In genomic region chr18:70709720-70710119, GRCh38 we compare ENCODE assay signal across 21 cellular contexts.
DNase-seq lines count a peak whose midpoint lies in the region; ATAC-seq and TF ChIP-seq lines count a peak whose summit lies in the region.
"Had no signal": no experiment of that assay in that cellular context is flagged by ENCODE, and none has a peak within 500 bp of the region (broad histone marks: within the 10 kb centered on the region; RNA-seq: fewer than 3 reads in every experiment).

No MANE protein-coding gene starts in this region.

- no peaks in the 10 kb centered on the region for H3K36me3 Mint-ChIP-seq in activated CD4-positive, alpha-beta T cell treated with anti-CD3 and anti-CD28 coated beads for 36 hours (ENCODE audit: low read depth)
- H3K36me3 Mint-ChIP-seq in CD4-positive, alpha-beta T cell (ENCODE audit: low read depth): peaks cover 10% of the 10 kb centered on the region
- peaks cover 6% of the 10 kb centered on the region for H3K36me3 Mint-ChIP-seq in T-cell
- no peaks in the 10 kb centered on the region for H3K36me3 Mint-ChIP-seq in stimulated activated naive B cell treated with anti-CD40 and anti-IgM and Interleukin-4, amounts not matched to agents 10 μg/mL and 1 μg/mL and 100 μg/mL, for 72 hours
- H3K36me3 Mint-ChIP-seq: CD4-positive, alpha-beta memory T cell had no signal

- no peaks in the 10 kb centered on the region for H3K9me3 ChIP-seq in CD4-positive, alpha-beta T cell (ENCODE audit: control insufficient read depth, low read length)
- H3K9me3 ChIP-seq: A549, HAP-1 had no signal

- CTCF ChIA-PET in activated CD4-positive, alpha-beta T cell treated with anti-CD3 and anti-CD28 coated beads for 36 hours (lab: Charles Lee): interaction anchor here (0.6 kb wide), 1 partner anchor 486 kb away, joined by 3 read pairs; no protein-coding TSS in a partner anchor
- CTCF ChIA-PET in CD4-positive, alpha-beta T cell (lab: Charles Lee): no interaction called here
- CTCF ChIA-PET in T-cell (lab: Charles Lee): no interaction called here

- intact Hi-C loops in activated CD4-positive, alpha-beta T cell treated with anti-CD3 and anti-CD28 coated beads for 36 hours (cut with DNase I, micrococcal nuclease): no loop called here
- intact Hi-C loops in CD4-positive, alpha-beta T cell (cut with DNase I, micrococcal nuclease): loop anchor here in 1 of 2 experiments (5.0 kb wide), 1 partner anchor 77 kb away; no protein-coding TSS in a partner anchor

- H3K4me3 Mint-ChIP-seq in activated CD4-positive, alpha-beta T cell treated with anti-CD3 and anti-CD28 coated beads for 36 hours: no peak overlapping the region
- H3K4me3 Mint-ChIP-seq in CD4-positive, alpha-beta T cell: no peak overlapping the region
- H3K4me3 Mint-ChIP-seq in T-cell: no peak overlapping the region
- H3K4me3 Mint-ChIP-seq in stimulated activated naive B cell treated with anti-CD40 and anti-IgM and Interleukin-4, amounts not matched to agents 10 μg/mL and 1 μg/mL and 100 μg/mL, for 72 hours: no peak overlapping the region
- H3K4me3 Mint-ChIP-seq: CD4-positive, alpha-beta memory T cell had no signal

- no peak for ATAC-seq in activated CD4-positive, alpha-beta T cell treated with anti-CD3 and anti-CD28 coated beads for 36 hours
- peak; percentile 44 for ATAC-seq in CD4-positive, alpha-beta T cell (ENCODE audit: poor library complexity)
- peak in 2 of 4 experiments; percentile 23 to 38 for ATAC-seq in T-cell (replicated peaks in 1 of 4)
- ATAC-seq in stimulated activated naive B cell treated with anti-CD40 and anti-IgM and Interleukin-4, amounts not matched to agents 10 μg/mL and 1 μg/mL and 100 μg/mL, for 72 hours (replicated peaks): peak; percentile 47 to 67
- ATAC-seq: A549, GM12878 had no signal

- TF ChIP-seq CTCF in CD4-positive, alpha-beta T cell (IDR thresholded peaks at IDR 0.05): no peak

- no peaks in the 10 kb centered on the region for H3K27me3 Mint-ChIP-seq in activated CD4-positive, alpha-beta T cell treated with anti-CD3 and anti-CD28 coated beads for 36 hours
- H3K27me3 Mint-ChIP-seq in CD4-positive, alpha-beta T cell: no peaks in the 10 kb centered on the region
- H3K27me3 Mint-ChIP-seq in T-cell: no peaks in the 10 kb centered on the region
- H3K27me3 Mint-ChIP-seq in stimulated activated naive B cell treated with anti-CD40 and anti-IgM and Interleukin-4, amounts not matched to agents 10 μg/mL and 1 μg/mL and 100 μg/mL, for 72 hours: no peaks in the 10 kb centered on the region
- H3K27me3 Mint-ChIP-seq: CD4-positive, alpha-beta memory T cell had no signal

- peaks cover 11% of the 10 kb centered on the region for H3K4me1 Mint-ChIP-seq in activated CD4-positive, alpha-beta T cell treated with anti-CD3 and anti-CD28 coated beads for 36 hours
- H3K4me1 Mint-ChIP-seq in CD4-positive, alpha-beta T cell (ENCODE audit: low read depth): peaks cover 12% of the 10 kb centered on the region
- H3K4me1 Mint-ChIP-seq in T-cell: peaks cover 10 to 22% (median 19%) of the 10 kb centered on the region in 3 donors
- H3K4me1 Mint-ChIP-seq in stimulated activated naive B cell treated with anti-CD40 and anti-IgM and Interleukin-4, amounts not matched to agents 10 μg/mL and 1 μg/mL and 100 μg/mL, for 72 hours: peaks cover 0 to 15% of the 10 kb centered on the region in 2 donors

- peak overlapping the region; percentile 4 for H3K27ac Mint-ChIP-seq in activated CD4-positive, alpha-beta T cell treated with anti-CD3 and anti-CD28 coated beads for 36 hours
- H3K27ac Mint-ChIP-seq in CD4-positive, alpha-beta T cell: peak overlapping the region; percentile 53
- H3K27ac Mint-ChIP-seq in T-cell: peak overlapping the region; percentile 27 to 64
- H3K27ac Mint-ChIP-seq in stimulated activated naive B cell treated with anti-CD40 and anti-IgM and Interleukin-4, amounts not matched to agents 10 μg/mL and 1 μg/mL and 100 μg/mL, for 72 hours: no peak overlapping the region

- no peaks in the 10 kb centered on the region for H3K27me3 ChIP-seq in CD4-positive, alpha-beta T cell (ENCODE audit: control insufficient read depth, insufficient read depth, low read length)

- no peak for DNase-seq in activated CD4-positive, alpha-beta T cell treated with anti-CD3 and anti-CD28 coated beads for 36 hours
- DNase-seq in activated CD4-positive, alpha-beta T cell treated with anti-CD3 and anti-CD28 coated beads for 48 hours: no peak
- DNase-seq in CD4-positive, alpha-beta T cell: no peak
- DNase-seq in T-cell: no peak
- no peak for DNase-seq in stimulated activated naive B cell treated with anti-CD40 and anti-IgM and Interleukin-4, amounts not matched to agents 10 μg/mL and 1 μg/mL and 100 μg/mL, for 72 hours
- no peak for DNase-seq in activated CD8-positive, alpha-beta memory T cell treated with anti-CD3 and anti-CD28 coated beads for 24 hours
- DNase-seq in cerebellar cortex (ENCODE audit: low spot score): no peak
- DNase-seq in dedifferentiated amniotic fluid mesenchymal stem cell (ENCODE audit: extremely low spot score): no peak
- DNase-seq: AML-193; C1 segment of cervical spinal cord; Calu3; CD4-positive, alpha-beta memory T cell; DMS 273 treated with DMSO at 0.1 percent for 48 hours; DMS53; DND-41; EL; GM23248 had no signal

- no peak overlapping the region for H3K27ac ChIP-seq in CD4-positive, alpha-beta T cell (ENCODE audit: low read depth, low read length)
- H3K27ac ChIP-seq: 22Rv1, A549, GM23248 had no signal

- peaks cover 12% of the 10 kb centered on the region for H3K9me3 Mint-ChIP-seq in activated CD4-positive, alpha-beta T cell treated with anti-CD3 and anti-CD28 coated beads for 36 hours (ENCODE audit: low read depth)
- peaks cover 18% of the 10 kb centered on the region for H3K9me3 Mint-ChIP-seq in CD4-positive, alpha-beta T cell
- H3K9me3 Mint-ChIP-seq in T-cell: peaks cover 11 to 23% (median 17%) of the 10 kb centered on the region in 3 donors
- peaks cover 2 to 11% of the 10 kb centered on the region in 2 donors for H3K9me3 Mint-ChIP-seq in stimulated activated naive B cell treated with anti-CD40 and anti-IgM and Interleukin-4, amounts not matched to agents 10 μg/mL and 1 μg/mL and 100 μg/mL, for 72 hours

- POLR2A ChIA-PET in activated CD4-positive, alpha-beta T cell treated with anti-CD3 and anti-CD28 coated beads for 36 hours (lab: Charles Lee): no interaction called here
- POLR2A ChIA-PET in CD4-positive, alpha-beta T cell (lab: Charles Lee): interaction anchor here (0.7 kb wide), 1 partner anchor 16 kb away, joined by 4 read pairs; no protein-coding TSS in a partner anchor
- POLR2A ChIA-PET in T-cell (lab: Charles Lee): no interaction called here
